Comparison of ENCODE assay signal across 21 cellular contexts in genomic region chr7:148978091-148978490, GRCh38.
"Had no signal": no experiment of that assay in that cellular context is flagged by ENCODE, and none has a peak within 500 bp of the region (broad histone marks: within the 10 kb centered on the region; RNA-seq: fewer than 3 reads in every experiment).

No MANE protein-coding gene starts in this region.

- FAIRE-seq: TTC549 had no signal

- H3K27ac ChIP-seq: breast epithelium, dorsolateral prefrontal cortex, esophagus muscularis mucosa, sigmoid colon, thyroid gland, uterus had no signal

- H3K9me3 ChIP-seq: breast epithelium, esophagus muscularis mucosa, sigmoid colon, thyroid gland, uterus had no signal

- DNase-seq: activated CD4-positive, alpha-beta T cell treated with anti-CD3 and anti-CD28 coated beads, Interleukin-2, amount 10 ng/mL, durations not matched to agents 24 days and 14 days; activated CD4-positive, CD25-positive, alpha-beta regulatory T cell; activated CD8-positive, alpha-beta memory T cell treated with anti-CD3 and anti-CD28 coated beads, Interleukin-2, amount 50 U/mL, for 48 hours; activated CD8-positive, alpha-beta T cell treated with anti-CD3 and anti-CD28 coated beads, Interleukin-2, amount 10 ng/mL, durations not matched to agents 7 days and 5 days; activated gamma-delta T cell treated with Interleukin-2 at 50 U/mL for 16 hours; activated T-cell treated with anti-CD3 and anti-CD28 coated beads, Interleukin-2, amount 50 U/mL, for 72 hours; foreskin fibroblast; glutamatergic neuron; immature natural killer cell; mesendoderm; natural killer cell; sigmoid colon; stimulated activated CD4-positive, alpha-beta T cell treated with anti-CD3 and anti-CD28 coated beads, Interleukin-12 subunit alpha, Interleukin-12 subunit beta, amount 100 ng/mL, for 4 hours; stimulated activated CD4-positive, alpha-beta T cell treated with anti-CD3 and anti-CD28 coated beads, Interleukin-2, amount 100 ng/mL, for 24 hours; SW 1271; thyroid gland; uterus had no signal

- H3K4me3 ChIP-seq: breast epithelium, dorsolateral prefrontal cortex, esophagus muscularis mucosa, sigmoid colon, thyroid gland, uterus had no signal

- H3K27me3 ChIP-seq: breast epithelium, dorsolateral prefrontal cortex, thyroid gland, uterus had no signal

- H3K36me3 ChIP-seq: breast epithelium, esophagus muscularis mucosa, sigmoid colon, thyroid gland, uterus had no signal

- H3K4me1 ChIP-seq: breast epithelium, uterus had no signal
